Comparison of ENCODE assay signal across 8 cellular contexts in the genomic region with DNA sequence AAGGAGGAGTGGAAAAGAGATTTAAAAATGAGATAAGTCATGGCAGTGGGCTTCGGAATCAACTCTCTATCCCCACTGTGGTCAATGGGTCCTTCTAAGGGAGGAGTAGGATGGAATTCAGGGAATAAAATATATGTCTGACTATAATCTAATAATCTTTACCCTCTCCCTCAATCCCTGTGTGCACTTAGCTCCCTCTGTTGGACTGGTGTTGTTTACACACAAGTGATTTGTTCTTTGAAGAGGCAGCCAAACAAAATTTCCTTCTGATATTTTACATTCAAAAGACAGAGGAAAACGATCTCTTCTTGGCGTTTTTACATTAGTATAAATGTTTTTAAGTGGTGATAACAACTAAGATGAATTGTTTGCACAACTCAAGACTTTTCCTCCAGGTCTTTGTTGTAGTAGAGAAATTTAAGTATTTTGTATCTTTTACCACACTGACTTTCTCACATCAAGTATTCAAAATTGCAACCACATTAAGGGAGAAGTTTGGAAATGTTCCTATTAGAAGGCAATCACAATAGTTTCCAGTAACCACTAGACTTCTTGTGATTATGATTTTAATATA.
DNase-seq lines count a peak whose midpoint lies in the region; ATAC-seq and TF ChIP-seq lines count a peak whose summit lies in the region.

No MANE protein-coding gene starts in this region.

- TF ChIP-seq CTCF in astrocyte of the cerebellum (IDR thresholded peaks at IDR 0.05; ENCODE audit: low read depth, low read length, missing control alignments), result peak; percentile 61

- CTCF ChIA-PET in activated naive CD4-positive, alpha-beta T cell treated with anti-CD3 and anti-CD28 coated beads, Interleukin-2, amount 10 ng/mL, durations not matched to agents 7 days and 5 days (lab: Charles Lee), result interaction anchor here (0.7 kb wide), 1 partner anchor 16 kb away, joined by 3 read pairs; no protein-coding TSS in a partner anchor

- H3K4me1 Mint-ChIP-seq in activated naive CD4-positive, alpha-beta T cell treated with anti-CD3 and anti-CD28 coated beads, Interleukin-2, amount 10 ng/mL, durations not matched to agents 7 days and 5 days, result no peaks in the 10 kb centered on the region
- H3K4me1 Mint-ChIP-seq in activated T-cell treated with anti-CD3 and anti-CD28 coated beads, Interleukin-2, amount 50 U/mL, for 24 hours (ENCODE audit: low read depth), result no peaks in the 10 kb centered on the region

- no peak for ATAC-seq in GM18517 (IDR thresholded peaks at IDR 0.05; ENCODE audit: unreplicated experiment)

- H3K4me3 Mint-ChIP-seq in activated naive CD4-positive, alpha-beta T cell treated with anti-CD3 and anti-CD28 coated beads, Interleukin-2, amount 10 ng/mL, durations not matched to agents 7 days and 5 days, result no peak overlapping the region
- H3K4me3 Mint-ChIP-seq in activated T-cell treated with anti-CD3 and anti-CD28 coated beads, Interleukin-2, amount 50 U/mL, for 24 hours, result no peak overlapping the region

- H3K27me3 Mint-ChIP-seq in activated naive CD4-positive, alpha-beta T cell treated with anti-CD3 and anti-CD28 coated beads, Interleukin-2, amount 10 ng/mL, durations not matched to agents 7 days and 5 days, result no peaks in the 10 kb centered on the region
- no peaks in the 10 kb centered on the region for H3K27me3 Mint-ChIP-seq in activated T-cell treated with anti-CD3 and anti-CD28 coated beads, Interleukin-2, amount 50 U/mL, for 24 hours

- H3K9me3 Mint-ChIP-seq in activated naive CD4-positive, alpha-beta T cell treated with anti-CD3 and anti-CD28 coated beads, Interleukin-2, amount 10 ng/mL, durations not matched to agents 7 days and 5 days, result peaks cover 7% of the 10 kb centered on the region
- peaks cover 20% of the 10 kb centered on the region for H3K9me3 Mint-ChIP-seq in activated T-cell treated with anti-CD3 and anti-CD28 coated beads, Interleukin-2, amount 50 U/mL, for 24 hours

- no peak overlapping the region for H3K27ac Mint-ChIP-seq in activated naive CD4-positive, alpha-beta T cell treated with anti-CD3 and anti-CD28 coated beads, Interleukin-2, amount 10 ng/mL, durations not matched to agents 7 days and 5 days
- no peak overlapping the region for H3K27ac Mint-ChIP-seq in activated T-cell treated with anti-CD3 and anti-CD28 coated beads, Interleukin-2, amount 50 U/mL, for 24 hours

- H3K4me3 ChIP-seq in astrocyte of the cerebellum (ENCODE audit: low read depth, low read length), result no peak overlapping the region

- DNase-seq in EH (ENCODE audit: low read depth) (peak; percentile 47), LHCN-M2 (ENCODE audit: low read depth) (peak; percentile 56), astrocyte of the cerebellum (ENCODE audit: low read depth) (peak; percentile 42), lung microvascular endothelial cell (ENCODE audit: low read depth in 2 of 2) (peak; percentile 40 to 43), GM19240 (ENCODE audit: insufficient read length, low spot score) (no peak)
- no peak for DNase-seq in activated naive CD4-positive, alpha-beta T cell treated with anti-CD3 and anti-CD28 coated beads, Interleukin-2, amount 10 ng/mL, durations not matched to agents 7 days and 5 days
- DNase-seq in activated T-cell treated with anti-CD3 and anti-CD28 coated beads, Interleukin-2, amount 50 U/mL, for 24 hours, result no peak

- in situ Hi-C loops in astrocyte of the cerebellum (cut with HindIII; ENCODE audit: low sequenced_read_pairs), result no loop called here

- no peaks in the 10 kb centered on the region for H3K36me3 Mint-ChIP-seq in activated naive CD4-positive, alpha-beta T cell treated with anti-CD3 and anti-CD28 coated beads, Interleukin-2, amount 10 ng/mL, durations not matched to agents 7 days and 5 days
- H3K36me3 Mint-ChIP-seq in activated T-cell treated with anti-CD3 and anti-CD28 coated beads, Interleukin-2, amount 50 U/mL, for 24 hours (ENCODE audit: low read depth), result no peaks in the 10 kb centered on the region

Comparison
In these comparisons a context has a peak if more than half of its experiments do, and no peak if none do; other contexts are left out.
1. DNase-seq: peak in EH (single experiment), LHCN-M2 (single experiment), astrocyte of the cerebellum (single experiment) and lung microvascular endothelial cell (2 of 2); none in activated naive CD4-positive, alpha-beta T cell treated with anti-CD3 and anti-CD28 coated beads, Interleukin-2, amount 10 ng/mL, durations not matched to agents 7 days and 5 days (single experiment), GM19240 (single experiment) and activated T-cell treated with anti-CD3 and anti-CD28 coated beads, Interleukin-2, amount 50 U/mL, for 24 hours (single experiment).